ENCODE assay signal across 23 cellular contexts in the genomic region with DNA sequence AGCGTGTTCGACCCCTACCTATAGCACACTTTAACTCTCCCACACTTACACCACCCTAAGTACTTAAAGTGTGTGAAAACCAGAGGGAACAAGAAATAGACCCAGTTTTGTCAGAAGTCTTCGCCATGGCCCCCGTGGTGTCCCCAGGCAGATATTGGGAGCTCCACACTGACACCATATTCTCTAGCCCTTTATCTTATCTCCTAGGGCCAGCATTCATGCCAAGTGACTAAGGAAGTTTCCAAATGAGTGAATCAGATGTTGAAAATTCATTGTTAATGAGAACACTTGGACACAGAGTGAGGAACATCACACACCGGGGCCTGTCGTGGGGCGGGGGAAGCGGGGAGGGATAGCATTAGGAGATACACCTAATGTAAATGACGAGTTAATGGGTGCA. TPM values are rescaled to one million over a fixed set of nuclear protein-coding genes. Genes with fewer than 3 reads are reported as not detected.
DNase-seq lines count a peak whose midpoint lies in the region; ATAC-seq and TF ChIP-seq lines count a peak whose summit lies in the region.
"Had no signal": no experiment of that assay in that cellular context is flagged by ENCODE, and none has a peak within 500 bp of the region (broad histone marks: within the 10 kb centered on the region; RNA-seq: fewer than 3 reads in every experiment).

No MANE protein-coding gene starts in this region.

- peaks cover 34% of the 10 kb centered on the region for H3K4me1 ChIP-seq in foreskin keratinocyte
- H3K4me1 ChIP-seq: BLaER1, Caco-2 had no signal

- no peaks in the 10 kb centered on the region for H3K27me3 ChIP-seq in foreskin keratinocyte
- H3K27me3 ChIP-seq: BLaER1, suprapubic skin had no signal

- no peak overlapping the region for H3K27ac ChIP-seq in foreskin keratinocyte
- H3K27ac ChIP-seq: BLaER1, HL-60, suprapubic skin had no signal

- peak; percentile 31 for ATAC-seq in foreskin keratinocyte
- no peak for ATAC-seq in HG02870 (IDR thresholded peaks at IDR 0.05; ENCODE audit: unreplicated experiment)
- ATAC-seq: activated CD8-positive, alpha-beta T cell treated with anti-CD3 and anti-CD28 coated beads, Interleukin-2, amount 10 ng/mL, durations not matched to agents 7 days and 5 days; left lobe of liver; naive thymus-derived CD4-positive, alpha-beta T cell had no signal

- TF ChIP-seq CTCF in foreskin keratinocyte (conservative IDR thresholded peaks at IDR 0.05): no peak

- DNase-seq in Daoy (ENCODE audit: low read depth): peak; percentile 28
- DNase-seq in M059J (ENCODE audit: low read depth): peak; percentile 73
- peak; percentile 76 for DNase-seq in amniotic epithelial cell (ENCODE audit: low read depth)
- no peak for DNase-seq in foreskin keratinocyte
- DNase-seq in NOMO-1 treated with DMSO at 0.1 percent for 48 hours (lab: John Stamatoyannopoulos, UW; ENCODE audit: unreplicated experiment): no peak
- no peak for DNase-seq in 8988T
- DNase-seq in NOMO-1 (lab: John Stamatoyannopoulos, UW; ENCODE audit: unreplicated experiment in 2 of 2): no peak
- DNase-seq: ACHN; activated CD8-positive, alpha-beta T cell treated with anti-CD3 and anti-CD28 coated beads, Interleukin-2, amount 10 ng/mL, durations not matched to agents 7 days and 5 days; activated gamma-delta T cell treated with Interleukin-2 at 50 U/mL for 16 hours; Caco-2; dermis blood vessel endothelial cell; DND-41; naive thymus-derived CD4-positive, alpha-beta T cell; NCI-H1092 treated with DMSO at 0.1 percent for 48 hours; NCI-H187 treated with DMSO at 0.1 percent for 48 hours; SHP77; stimulated activated CD4-positive, alpha-beta T cell treated with anti-CD3 and anti-CD28 coated beads, Interleukin-2, amount 100 ng/mL, for 48 hours had no signal

RNA-seq across cellular contexts. Expression of a gene that starts 31.8 kb away (rescaled TPM):
- total RNA-seq in Daoy (2014; rRNA removed; shearing (Covaris generic)): 28.2 and 49.8 TPM in 2 replicates
- 95.5 and 147 TPM in 2 replicates for total RNA-seq in M059J (2014; rRNA removed; shearing (Covaris generic))
- total RNA-seq in foreskin keratinocyte: 42.3 and 86.8 TPM in 2 replicates
- 21.8 and 57.9 TPM in 2 replicates for polyA plus RNA-seq in foreskin keratinocyte
- total RNA-seq: activated CD8-positive, alpha-beta T cell treated with anti-CD3 and anti-CD28 coated beads, Interleukin-2, amount 10 ng/mL, durations not matched to agents 7 days and 5 days had no signal
- polyA plus RNA-seq: naive thymus-derived CD4-positive, alpha-beta T cell had no signal

Comparison
In these comparisons a context has a peak if more than half of its experiments do, and no peak if none do; other contexts are left out.
1. DNase-seq: peak in Daoy (single experiment), M059J (single experiment) and amniotic epithelial cell (single experiment); none in foreskin keratinocyte (0 of 2), NOMO-1 treated with DMSO at 0.1 percent for 48 hours (single experiment), 8988T (single experiment) and NOMO-1 (0 of 2).